22 cellular contexts compared by ENCODE assay signal in genomic region chrX:23857409-23857808, GRCh38. TPM values are rescaled to one million over a fixed set of nuclear protein-coding genes. Genes with fewer than 3 reads are reported as not detected.
"Had no signal": no experiment of that assay in that cellular context is flagged by ENCODE, and none has a peak within 500 bp of the region (broad histone marks: within the 10 kb centered on the region; RNA-seq: fewer than 3 reads in every experiment).

No MANE protein-coding gene starts in this region.

- H3K4me3 Mint-ChIP-seq: endodermal cell, mesothelial cell of epicardium, natural killer cell, neural progenitor cell, type B pancreatic cell had no signal

- H2AFZ ChIP-seq: neural progenitor cell, parathyroid adenoma had no signal

- H3K79me2 ChIP-seq: parathyroid adenoma had no signal

- H3K4me1 ChIP-seq: neural progenitor cell, parathyroid adenoma, prostate gland, sigmoid colon had no signal

- H3K9me3 ChIP-seq: heart left ventricle, prostate gland, sigmoid colon had no signal

- H3K36me3 Mint-ChIP-seq: natural killer cell had no signal

- DNase-seq: cerebellar nuclear complex; dermis blood vessel endothelial cell; endodermal cell; heart left ventricle; islet precursor cell; natural killer cell; nucleus accumbens; retina; sigmoid colon; stimulated activated CD4-positive, alpha-beta T cell treated with anti-CD3 and anti-CD28 coated beads, Interleukin-2, amount 100 ng/mL, for 24 hours; stimulated activated CD4-positive, alpha-beta T cell treated with anti-CD3 and anti-CD28 coated beads, Interleukin-4, amount 100 ng/mL, for 4 hours; stimulated activated naive CD4-positive, alpha-beta T cell had no signal

- H3K27ac ChIP-seq: heart left ventricle, neural progenitor cell, parathyroid adenoma, prostate gland, sigmoid colon, skin epidermis had no signal

- H3K27me3 Mint-ChIP-seq: type B pancreatic cell had no signal

- H3K4me2 ChIP-seq: neural progenitor cell had no signal

- H3K27ac Mint-ChIP-seq: endodermal cell, mesothelial cell of epicardium, natural killer cell, neural progenitor cell, type B pancreatic cell had no signal

- ATAC-seq: heart left ventricle, left lobe of liver, natural killer cell had no signal

- H3K4me1 Mint-ChIP-seq: mesothelial cell of epicardium, neural progenitor cell had no signal

- H3K9me3 Mint-ChIP-seq: endodermal cell, mesothelial cell of epicardium, natural killer cell, neural progenitor cell, type B pancreatic cell had no signal

- H3K4me3 ChIP-seq: heart left ventricle, neural progenitor cell, prostate gland, sigmoid colon, skin epidermis had no signal

- H3K36me3 ChIP-seq: neural progenitor cell, prostate gland, sigmoid colon had no signal

- H3K27me3 ChIP-seq: neural progenitor cell, sigmoid colon had no signal

RNA-seq across cellular contexts. Expression of gene CXorf58, which starts 50.4 kb away (rescaled TPM):
- total RNA-seq: dermis blood vessel endothelial cell, endodermal cell, glomerular endothelial cell, left lobe of liver, mucosa of gallbladder, myocyte, natural killer cell, sigmoid colon had no signal
